ENCODE assay signal across 8 cellular contexts in genomic region chr17:47831934-47832327, GRCh38. TPM values are rescaled to one million over a fixed set of nuclear protein-coding genes. Genes with fewer than 3 reads are reported as not detected.
DNase-seq lines count a peak whose midpoint lies in the region; ATAC-seq, FAIRE-seq and TF ChIP-seq lines count a peak whose summit lies in the region.

No MANE protein-coding gene starts in this region.

- H3K4me3 ChIP-seq in SJCRH30 = peak overlapping the region; percentile 80
- peak overlapping the region; percentile 82 to 99 (median 97) for H3K4me3 ChIP-seq in fibroblast of lung (replicated peaks in 1 of 4; ENCODE audit: control extremely low read depth in 1 of 4, insufficient read depth in 1 of 4, low read depth in 3 of 4, low read length in 4 of 4)
- peak overlapping the region; percentile 60 to 97 (median 76) for H3K4me3 ChIP-seq in pancreas

- DNase-seq in H9 (no peak), SJCRH30 (no peak), fibroblast of lung (ENCODE audit: low read depth in 2 of 2) (no peak), pancreas (no peak), posterior vena cava (ENCODE audit: low spot score) (no peak), UCSD-AML1 (lab: John Stamatoyannopoulos, UW; ENCODE audit: unreplicated experiment) (no peak), SW480 (ENCODE audit: low spot score) (no peak)

- no peak overlapping the region for H2BK20ac ChIP-seq in H9 (ENCODE audit: low read depth, low read length, poor library complexity, severe bottlenecking)

- no peak overlapping the region for H3K9ac ChIP-seq in H9 (ENCODE audit: extremely low read depth, insufficient read length, low read length)
- peak overlapping the region; percentile 91 for H3K9ac ChIP-seq in fibroblast of lung (ENCODE audit: insufficient read depth, low read length)

- H3K36me3 Mint-ChIP-seq in H9 (ENCODE audit: insufficient read depth in 1 of 3, low read depth in 3 of 3) = peaks cover 8 to 26% (median 23%) of the 10 kb centered on the region in 3 experiments; a peak in 6 of 7 replicates

- H3K79me2 ChIP-seq in H9 (ENCODE audit: insufficient read depth, low read length) = no peaks in the 10 kb centered on the region
- H3K79me2 ChIP-seq in fibroblast of lung (ENCODE audit: control insufficient read depth, insufficient read depth, low read length) = peaks cover 18% of the 10 kb centered on the region

- ATAC-seq in pancreas (peak in 2 of 4 donors; percentile 7 to 25), GM21447 (IDR thresholded peaks at IDR 0.05; ENCODE audit: unreplicated experiment) (no peak)

- peak overlapping the region; percentile 81 for H3K4me2 ChIP-seq in H9 (ENCODE audit: insufficient read depth, insufficient read length, low read length)
- H3K4me2 ChIP-seq in fibroblast of lung (ENCODE audit: extremely low read depth, insufficient read depth, low read length) = peak overlapping the region; percentile 96

- no peak overlapping the region for H3K14ac ChIP-seq in H9 (ENCODE audit: insufficient read depth, low read length)

- no peak overlapping the region for H2AK5ac ChIP-seq in H9 (ENCODE audit: insufficient read length, low read length)

- H3K27ac ChIP-seq in H9 (ENCODE audit: insufficient read length, low read depth, low read length) (no peak overlapping the region), SJCRH30 (no peak overlapping the region), fibroblast of lung (ENCODE audit: insufficient read depth, low read length) (no peak overlapping the region), pancreas (no peak overlapping the region)

- H2BK12ac ChIP-seq in H9 (ENCODE audit: insufficient read length, low read depth, low read length) = no peak overlapping the region

- H4K20me1 ChIP-seq in H9 (ENCODE audit: control insufficient read depth, insufficient read depth, insufficient read length) = no peaks in the 10 kb centered on the region
- H4K20me1 ChIP-seq in fibroblast of lung (ENCODE audit: control insufficient read depth, extremely low read depth, insufficient read depth, low read length) = no peaks in the 10 kb centered on the region

- H3K23ac ChIP-seq in H9 (ENCODE audit: insufficient read length, low read depth, low read length) = no peak overlapping the region

- H3K9me3 Mint-ChIP-seq in H9 = no peaks in the 10 kb centered on the region; a peak in 1 of 5 replicates

- peak overlapping the region; percentile 86 to 95 for H3K4me3 Mint-ChIP-seq in H9

- peak overlapping the region in 1 of 3 experiments; percentile 55; a peak in 1 of 7 replicates for H3K27ac Mint-ChIP-seq in H9

- H3K23me2 ChIP-seq in H9 (ENCODE audit: insufficient read length, low read depth, low read length, poor library complexity, severe bottlenecking) = peaks cover 10% of the 10 kb centered on the region

- H4K91ac ChIP-seq in H9 (ENCODE audit: insufficient read length, low read depth, low read length) = no peak overlapping the region

- H4K8ac ChIP-seq in H9 (replicated peaks; ENCODE audit: insufficient read length, low read depth, low read length) = no peak overlapping the region

- H3K4me1 ChIP-seq in H9 (ENCODE audit: insufficient read depth, low read length) (no peaks in the 10 kb centered on the region), SJCRH30 (no peaks in the 10 kb centered on the region), fibroblast of lung (ENCODE audit: control insufficient read depth, extremely low read depth, insufficient read depth, low read length) (peaks cover 10% of the 10 kb centered on the region), pancreas (peaks cover 0 to 11% (median 10%) of the 10 kb centered on the region in 3 donors)

- H3K4me1 Mint-ChIP-seq in H9 = peaks cover 8 to 14% of the 10 kb centered on the region in 2 experiments

- intact Hi-C loops in pancreas (cut with DNase I) (no loop called here), posterior vena cava (cut with DNase I) (no loop called here)

- no peak overlapping the region for H3K56ac ChIP-seq in H9 (ENCODE audit: insufficient read length, low read depth, low read length)

- H3K36me3 ChIP-seq in SJCRH30 (peaks cover 11% of the 10 kb centered on the region; the same call in 1 of the 2 replicates), fibroblast of lung (ENCODE audit: control insufficient read depth, insufficient read depth, low read length) (peaks cover 4% of the 10 kb centered on the region), pancreas (peaks cover 0 to 8% (median 4%) of the 10 kb centered on the region in 3 donors)

- H3K4ac ChIP-seq in H9 (ENCODE audit: low read depth, low read length) = no peak overlapping the region

- no peak overlapping the region for H2AFZ ChIP-seq in H9 (ENCODE audit: low read length)
- peak overlapping the region; percentile 71 for H2AFZ ChIP-seq in fibroblast of lung (ENCODE audit: low read length)

- no peaks in the 10 kb centered on the region for H3K27me3 ChIP-seq in H9 (ENCODE audit: insufficient read depth, low read length)
- no peaks in the 10 kb centered on the region for H3K27me3 ChIP-seq in SJCRH30
- no peaks in the 10 kb centered on the region for H3K27me3 ChIP-seq in fibroblast of lung (ENCODE audit: control insufficient read depth, insufficient read depth, low read length)
- no peaks in the 10 kb centered on the region for H3K27me3 ChIP-seq in pancreas

- H3K18ac ChIP-seq in H9 (ENCODE audit: insufficient read length, low read depth, low read length) = no peak overlapping the region

- TF ChIP-seq CTCF in H9 (conservative IDR thresholded peaks at IDR 0.05) = no peak
- no peak for TF ChIP-seq CTCF in fibroblast of lung (conservative IDR thresholded peaks at IDR 0.05 in 1 of 2, IDR thresholded peaks at IDR 0.05 in 1 of 2; ENCODE audit: low read depth in 1 of 2, low read length in 2 of 2)
- TF ChIP-seq CTCF in pancreas (IDR thresholded peaks at IDR 0.05) = no peak

- H2BK120ac ChIP-seq in H9 (ENCODE audit: low read depth, low read length, poor library complexity, severe bottlenecking) = no peak overlapping the region

- H3K79me1 ChIP-seq in H9 (ENCODE audit: insufficient read depth, low read depth, low read length, poor library complexity, severe bottlenecking) = peaks cover 3% of the 10 kb centered on the region

- H2BK5ac ChIP-seq in H9 (ENCODE audit: insufficient read length, low read length) = no peak overlapping the region

- H2BK15ac ChIP-seq in H9 (ENCODE audit: low read depth, low read length) = no peak overlapping the region

- no peak overlapping the region for H4K5ac ChIP-seq in H9 (ENCODE audit: insufficient read length, low read depth, low read length)

- no peak overlapping the region for H3T11ph ChIP-seq in H9 (ENCODE audit: low read length)

- WGBS in H9 (ENCODE audit: extremely low coverage, insufficient read length, low lambda C conversion rate) = no CpG with 5 or more reads among the region's 7 CpGs
- WGBS in pancreas, 2 donors = 14% methylated on average over 7 of the region's 7 CpGs

- no peak for FAIRE-seq in pancreas (lab: Jason Lieb, UNC)

- H3K27me3 Mint-ChIP-seq in H9 (ENCODE audit: low read depth) = peaks cover 2% of the 10 kb centered on the region; the same call in 1 of the 2 replicates

- H3K9me3 ChIP-seq in H9 (ENCODE audit: control insufficient read depth, low read depth, low read length) = no peaks in the 10 kb centered on the region
- no peaks in the 10 kb centered on the region for H3K9me3 ChIP-seq in SJCRH30 (replicated peaks)
- H3K9me3 ChIP-seq in fibroblast of lung (ENCODE audit: control insufficient read depth, insufficient read depth, low read depth, low read length) = no peaks in the 10 kb centered on the region
- H3K9me3 ChIP-seq in pancreas = no peaks in the 10 kb centered on the region

RNA-seq across cellular contexts. Expression of gene LRRC46, which starts 0.5 kb away (rescaled TPM):
- total RNA-seq in H9 (2021) = 0.29 and 0.31 TPM in 2 replicates
- total RNA-seq in SJCRH30 (2014; rRNA removed; shearing (Covaris generic)) = 0.18 and 0.34 TPM in 2 replicates
- total RNA-seq in fibroblast of lung = under 0.01 TPM in 2 replicates
- polyA plus RNA-seq in fibroblast of lung = 0.19 and 0.93 TPM in 2 replicates
- 0.41 and 1.1 TPM in 2 replicates for polyA plus RNA-seq in fibroblast of lung (2012)
- polyA minus RNA-seq in fibroblast of lung (ENCODE audit: low replicate concordance) = 2.1 TPM in 1 of 2 replicates, not detected in the other
- total RNA-seq in pancreas = under 1 TPM; 0.14 to 0.66 (median 0.38) TPM
- 1 to 10 TPM in 1 of 2 donors, under 1 TPM in 1; 0.73 to 1.8 TPM for polyA plus RNA-seq in pancreas
- not detected for total RNA-seq in posterior vena cava

RNA-seq across cellular contexts. Expression of gene MRPL10, which starts 0.6 kb away (rescaled TPM):
- total RNA-seq in H9 (2021) (67.2 and 68.4 TPM in 2 replicates), fibroblast of lung (26.5 and 31.0 TPM in 2 replicates), pancreas (10 to 100 TPM; 16.8 to 35.2 (median 25.1) TPM), posterior vena cava (10 to 100 TPM; 23.9 to 28.6 TPM)
- 45.1 and 46.7 TPM in 2 replicates for total RNA-seq in SJCRH30 (2014; rRNA removed; shearing (Covaris generic))
- polyA plus RNA-seq in fibroblast of lung (44.7 and 53.1 TPM in 2 replicates), pancreas (10 to 100 TPM; 18.3 to 23.2 TPM)
- 38.5 and 40.2 TPM in 2 replicates for polyA plus RNA-seq in fibroblast of lung (2012)
- 58.3 and 103 TPM in 2 replicates for polyA minus RNA-seq in fibroblast of lung (ENCODE audit: low replicate concordance)

RNA-seq across cellular contexts. Expression of gene SCRN2, which starts 9.1 kb away (rescaled TPM):
- 34.0 and 38.6 TPM in 2 replicates for total RNA-seq in H9 (2021)
- 8.0 and 12.9 TPM in 2 replicates for total RNA-seq in SJCRH30 (2014; rRNA removed; shearing (Covaris generic))
- total RNA-seq in fibroblast of lung = 22.3 and 40.8 TPM in 2 replicates
- 10.2 and 10.6 TPM in 2 replicates for polyA plus RNA-seq in fibroblast of lung
- 12.8 and 15.5 TPM in 2 replicates for polyA plus RNA-seq in fibroblast of lung (2012)
- polyA minus RNA-seq in fibroblast of lung (ENCODE audit: low replicate concordance) = 23.8 and 24.3 TPM in 2 replicates
- total RNA-seq in pancreas = 10 to 100 TPM; 12.6 to 24.3 (median 19.0) TPM
- polyA plus RNA-seq in pancreas = 10 to 100 TPM; 50.4 to 56.1 TPM
- total RNA-seq in posterior vena cava = 10 to 100 TPM; 13.3 to 17.8 TPM

RNA-seq across cellular contexts. Expression of gene OSBPL7, which starts 10.3 kb away (rescaled TPM):
- total RNA-seq in H9 (2021) (12.0 and 13.0 TPM in 2 replicates), fibroblast of lung (5.4 and 7.1 TPM in 2 replicates), pancreas (10 to 100 TPM in 3 of 6 donors, 1 to 10 TPM in 3; 8.4 to 20.2 (median 11.3) TPM), posterior vena cava (1 to 10 TPM; 6.4 to 9.8 TPM)
- 8.3 and 10.5 TPM in 2 replicates for total RNA-seq in SJCRH30 (2014; rRNA removed; shearing (Covaris generic))
- polyA plus RNA-seq in fibroblast of lung (2.1 and 2.2 TPM in 2 replicates), pancreas (10 to 100 TPM; 23.3 to 34.7 TPM)
- polyA plus RNA-seq in fibroblast of lung (2012) = 2.8 and 3.2 TPM in 2 replicates
- 3.8 and 13.6 TPM in 2 replicates for polyA minus RNA-seq in fibroblast of lung (ENCODE audit: low replicate concordance)

RNA-seq across cellular contexts. Expression of gene SP6, which starts 19.0 kb away (rescaled TPM):
- total RNA-seq in H9 (2021) (0.90 and 0.92 TPM in 2 replicates), fibroblast of lung (under 0.01 TPM in 1 of 2 replicates, not detected in the other), pancreas (under 1 TPM; 0.12 to 0.56 (median 0.22) TPM), posterior vena cava (under 1 TPM; 0.19 to 0.48 TPM)
- not detected in 2 replicates for total RNA-seq in SJCRH30 (2014; rRNA removed; shearing (Covaris generic))
- polyA plus RNA-seq in fibroblast of lung (0.07 and 0.11 TPM in 2 replicates), pancreas (under 1 TPM; 0.16 to 0.27 TPM)
- polyA plus RNA-seq in fibroblast of lung (2012) = 0.12 and 0.25 TPM in 2 replicates
- polyA minus RNA-seq in fibroblast of lung (ENCODE audit: low replicate concordance) = not detected in 2 replicates
